Comparison of ENCODE assay signal across 30 cellular contexts in genomic region chr11:134159652-134160051, GRCh38.
"Had no signal": no experiment of that assay in that cellular context is flagged by ENCODE, and none has a peak within 500 bp of the region (broad histone marks: within the 10 kb centered on the region; RNA-seq: fewer than 3 reads in every experiment).

No MANE protein-coding gene starts in this region.

- H3K27me3 ChIP-seq: neutrophil, ovary, spleen, thyroid gland, tibial nerve, upper lobe of right lung, uterus had no signal

- H3K9me3 Mint-ChIP-seq: naive B cell; naive thymus-derived CD8-positive, alpha-beta T cell; natural killer cell treated with Interleukin-12 subunit alpha and Interleukin-12 subunit beta and Interleukin-15 and Interleukin-18, amount 100 ng/mL, for 72 hours; stimulated activated memory B cell treated with anti-CD40 and anti-IgM and Interleukin-4, amounts not matched to agents 10 μg/mL and 1 μg/mL and 100 μg/mL, for 72 hours; stimulated activated naive CD8-positive, alpha-beta T cell treated with anti-CD3 and anti-CD28 coated beads, Interleukin-15, amount 100 ng/mL, for 72 hours had no signal

- H2AFZ ChIP-seq: parathyroid adenoma had no signal

- H3K9me3 ChIP-seq: neutrophil, ovary, psoas muscle, spleen, thoracic aorta, thyroid gland, tibial nerve, upper lobe of right lung, uterus had no signal

- H3K4me2 ChIP-seq: smooth muscle cell had no signal

- H3K36me3 ChIP-seq: ovary, uterus had no signal

- H3K27me3 Mint-ChIP-seq: naive B cell; naive thymus-derived CD8-positive, alpha-beta T cell; natural killer cell treated with Interleukin-12 subunit alpha and Interleukin-12 subunit beta and Interleukin-15 and Interleukin-18, amount 100 ng/mL, for 72 hours; progenitor cell of endocrine pancreas; stimulated activated memory B cell treated with anti-CD40 and anti-IgM and Interleukin-4, amounts not matched to agents 10 μg/mL and 1 μg/mL and 100 μg/mL, for 72 hours; stimulated activated naive CD8-positive, alpha-beta T cell treated with anti-CD3 and anti-CD28 coated beads, Interleukin-15, amount 100 ng/mL, for 72 hours had no signal

- H3K27ac Mint-ChIP-seq: naive B cell; naive thymus-derived CD8-positive, alpha-beta T cell; natural killer cell treated with Interleukin-12 subunit alpha and Interleukin-12 subunit beta and Interleukin-15 and Interleukin-18, amount 100 ng/mL, for 72 hours; nephron progenitor cell; progenitor cell of endocrine pancreas; stimulated activated memory B cell treated with anti-CD40 and anti-IgM and Interleukin-4, amounts not matched to agents 10 μg/mL and 1 μg/mL and 100 μg/mL, for 72 hours had no signal

- H3K4me3 ChIP-seq: ovary, psoas muscle, skin epidermis, smooth muscle cell, spleen, thoracic aorta, thyroid gland, tibial nerve, upper lobe of right lung, uterus had no signal

- H3K27ac ChIP-seq: neutrophil, ovary, parathyroid adenoma, psoas muscle, skin epidermis, spleen, thoracic aorta, thyroid gland, tibial nerve, upper lobe of right lung, uterus had no signal

- H3K4me1 ChIP-seq: parathyroid adenoma, psoas muscle, spleen, thyroid gland, tibial nerve, upper lobe of right lung, uterus had no signal

- H3K4me3 Mint-ChIP-seq: naive B cell; naive thymus-derived CD8-positive, alpha-beta T cell; natural killer cell treated with Interleukin-12 subunit alpha and Interleukin-12 subunit beta and Interleukin-15 and Interleukin-18, amount 100 ng/mL, for 72 hours; nephron progenitor cell; neural crest cell; stimulated activated memory B cell treated with anti-CD40 and anti-IgM and Interleukin-4, amounts not matched to agents 10 μg/mL and 1 μg/mL and 100 μg/mL, for 72 hours; stimulated activated naive CD8-positive, alpha-beta T cell treated with anti-CD3 and anti-CD28 coated beads, Interleukin-15, amount 100 ng/mL, for 72 hours had no signal

- H3K4me1 Mint-ChIP-seq: nephron progenitor cell; stimulated activated memory B cell treated with anti-CD40 and anti-IgM and Interleukin-4, amounts not matched to agents 10 μg/mL and 1 μg/mL and 100 μg/mL, for 72 hours; stimulated activated naive CD8-positive, alpha-beta T cell treated with anti-CD3 and anti-CD28 coated beads, Interleukin-15, amount 100 ng/mL, for 72 hours had no signal

- H3K79me2 ChIP-seq: parathyroid adenoma had no signal

- DNase-seq: naive B cell; naive thymus-derived CD8-positive, alpha-beta T cell; nephron progenitor cell; nucleus accumbens; ovary; posterior cingulate gyrus; psoas muscle; right cardiac atrium; spleen; stimulated activated CD4-positive, alpha-beta T cell treated with anti-CD3 and anti-CD28 coated beads, Interleukin-12 subunit alpha, Interleukin-12 subunit beta, amount 100 ng/mL, for 4 hours; stimulated activated CD4-positive, alpha-beta T cell treated with anti-CD3 and anti-CD28 coated beads, Interleukin-1b, Interleukin-23, amount 100 ng/mL, for 48 hours; stimulated activated CD4-positive, alpha-beta T cell treated with anti-CD3 and anti-CD28 coated beads, Interleukin-4, amount 100 ng/mL, for 24 hours; stimulated activated CD8-positive, alpha-beta memory T cell treated with anti-CD3 and anti-CD28 coated beads, Interleukin-4, amount 100 ng/mL, for 48 hours; stimulated activated naive CD4-positive, alpha-beta T cell; stimulated activated naive CD8-positive, alpha-beta T cell treated with anti-CD3 and anti-CD28 coated beads, Interleukin-15, amount 100 ng/mL, for 72 hours; stimulated activated naive CD8-positive, alpha-beta T cell treated with anti-CD3 and anti-CD28 coated beads, Interleukin-15, Interleukin-2, amounts not matched to agents 100 U/mL and 50 U/mL, for 24 hours; thyroid gland; trophoblast cell; upper lobe of right lung; uterus had no signal
